1 cellular context compared by ENCODE assay signal in the genomic region with DNA sequence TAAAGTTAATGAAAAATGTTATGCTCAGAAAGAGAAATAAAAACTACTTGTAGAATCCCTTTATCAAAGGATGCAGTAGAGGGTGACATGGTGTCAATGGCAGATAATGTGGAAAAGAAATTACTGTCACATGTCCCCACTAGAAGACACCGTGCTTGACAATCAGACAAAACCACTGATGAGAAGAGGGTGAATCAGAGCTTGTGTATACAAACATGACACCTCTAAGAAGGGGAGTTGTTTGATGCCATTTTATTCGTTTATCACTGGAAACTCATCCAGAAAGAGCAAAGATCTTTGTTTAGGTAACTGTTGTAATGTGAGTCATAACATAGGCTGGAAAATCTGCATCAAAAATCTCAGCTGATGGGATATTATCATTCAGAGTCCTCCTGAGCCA.
TF ChIP-seq lines count a peak whose summit lies in the region.

No MANE protein-coding gene starts in this region.

TF ChIP-seq in H1, 55 proteins besides CTCF, POLR2A, EP300 and RAD21:
- TF ChIP-seq GTF2F1 (IDR thresholded peaks at IDR 0.05; ENCODE audit: borderline replicate concordance, low read depth, low read length): no peak
- TF ChIP-seq SIX5 (IDR thresholded peaks at IDR 0.05; ENCODE audit: low read depth, low read length): no peak
- TF ChIP-seq POU5F1 (IDR thresholded peaks at IDR 0.05; ENCODE audit: low read depth, low read length): no peak
- TF ChIP-seq, protein P1, sequence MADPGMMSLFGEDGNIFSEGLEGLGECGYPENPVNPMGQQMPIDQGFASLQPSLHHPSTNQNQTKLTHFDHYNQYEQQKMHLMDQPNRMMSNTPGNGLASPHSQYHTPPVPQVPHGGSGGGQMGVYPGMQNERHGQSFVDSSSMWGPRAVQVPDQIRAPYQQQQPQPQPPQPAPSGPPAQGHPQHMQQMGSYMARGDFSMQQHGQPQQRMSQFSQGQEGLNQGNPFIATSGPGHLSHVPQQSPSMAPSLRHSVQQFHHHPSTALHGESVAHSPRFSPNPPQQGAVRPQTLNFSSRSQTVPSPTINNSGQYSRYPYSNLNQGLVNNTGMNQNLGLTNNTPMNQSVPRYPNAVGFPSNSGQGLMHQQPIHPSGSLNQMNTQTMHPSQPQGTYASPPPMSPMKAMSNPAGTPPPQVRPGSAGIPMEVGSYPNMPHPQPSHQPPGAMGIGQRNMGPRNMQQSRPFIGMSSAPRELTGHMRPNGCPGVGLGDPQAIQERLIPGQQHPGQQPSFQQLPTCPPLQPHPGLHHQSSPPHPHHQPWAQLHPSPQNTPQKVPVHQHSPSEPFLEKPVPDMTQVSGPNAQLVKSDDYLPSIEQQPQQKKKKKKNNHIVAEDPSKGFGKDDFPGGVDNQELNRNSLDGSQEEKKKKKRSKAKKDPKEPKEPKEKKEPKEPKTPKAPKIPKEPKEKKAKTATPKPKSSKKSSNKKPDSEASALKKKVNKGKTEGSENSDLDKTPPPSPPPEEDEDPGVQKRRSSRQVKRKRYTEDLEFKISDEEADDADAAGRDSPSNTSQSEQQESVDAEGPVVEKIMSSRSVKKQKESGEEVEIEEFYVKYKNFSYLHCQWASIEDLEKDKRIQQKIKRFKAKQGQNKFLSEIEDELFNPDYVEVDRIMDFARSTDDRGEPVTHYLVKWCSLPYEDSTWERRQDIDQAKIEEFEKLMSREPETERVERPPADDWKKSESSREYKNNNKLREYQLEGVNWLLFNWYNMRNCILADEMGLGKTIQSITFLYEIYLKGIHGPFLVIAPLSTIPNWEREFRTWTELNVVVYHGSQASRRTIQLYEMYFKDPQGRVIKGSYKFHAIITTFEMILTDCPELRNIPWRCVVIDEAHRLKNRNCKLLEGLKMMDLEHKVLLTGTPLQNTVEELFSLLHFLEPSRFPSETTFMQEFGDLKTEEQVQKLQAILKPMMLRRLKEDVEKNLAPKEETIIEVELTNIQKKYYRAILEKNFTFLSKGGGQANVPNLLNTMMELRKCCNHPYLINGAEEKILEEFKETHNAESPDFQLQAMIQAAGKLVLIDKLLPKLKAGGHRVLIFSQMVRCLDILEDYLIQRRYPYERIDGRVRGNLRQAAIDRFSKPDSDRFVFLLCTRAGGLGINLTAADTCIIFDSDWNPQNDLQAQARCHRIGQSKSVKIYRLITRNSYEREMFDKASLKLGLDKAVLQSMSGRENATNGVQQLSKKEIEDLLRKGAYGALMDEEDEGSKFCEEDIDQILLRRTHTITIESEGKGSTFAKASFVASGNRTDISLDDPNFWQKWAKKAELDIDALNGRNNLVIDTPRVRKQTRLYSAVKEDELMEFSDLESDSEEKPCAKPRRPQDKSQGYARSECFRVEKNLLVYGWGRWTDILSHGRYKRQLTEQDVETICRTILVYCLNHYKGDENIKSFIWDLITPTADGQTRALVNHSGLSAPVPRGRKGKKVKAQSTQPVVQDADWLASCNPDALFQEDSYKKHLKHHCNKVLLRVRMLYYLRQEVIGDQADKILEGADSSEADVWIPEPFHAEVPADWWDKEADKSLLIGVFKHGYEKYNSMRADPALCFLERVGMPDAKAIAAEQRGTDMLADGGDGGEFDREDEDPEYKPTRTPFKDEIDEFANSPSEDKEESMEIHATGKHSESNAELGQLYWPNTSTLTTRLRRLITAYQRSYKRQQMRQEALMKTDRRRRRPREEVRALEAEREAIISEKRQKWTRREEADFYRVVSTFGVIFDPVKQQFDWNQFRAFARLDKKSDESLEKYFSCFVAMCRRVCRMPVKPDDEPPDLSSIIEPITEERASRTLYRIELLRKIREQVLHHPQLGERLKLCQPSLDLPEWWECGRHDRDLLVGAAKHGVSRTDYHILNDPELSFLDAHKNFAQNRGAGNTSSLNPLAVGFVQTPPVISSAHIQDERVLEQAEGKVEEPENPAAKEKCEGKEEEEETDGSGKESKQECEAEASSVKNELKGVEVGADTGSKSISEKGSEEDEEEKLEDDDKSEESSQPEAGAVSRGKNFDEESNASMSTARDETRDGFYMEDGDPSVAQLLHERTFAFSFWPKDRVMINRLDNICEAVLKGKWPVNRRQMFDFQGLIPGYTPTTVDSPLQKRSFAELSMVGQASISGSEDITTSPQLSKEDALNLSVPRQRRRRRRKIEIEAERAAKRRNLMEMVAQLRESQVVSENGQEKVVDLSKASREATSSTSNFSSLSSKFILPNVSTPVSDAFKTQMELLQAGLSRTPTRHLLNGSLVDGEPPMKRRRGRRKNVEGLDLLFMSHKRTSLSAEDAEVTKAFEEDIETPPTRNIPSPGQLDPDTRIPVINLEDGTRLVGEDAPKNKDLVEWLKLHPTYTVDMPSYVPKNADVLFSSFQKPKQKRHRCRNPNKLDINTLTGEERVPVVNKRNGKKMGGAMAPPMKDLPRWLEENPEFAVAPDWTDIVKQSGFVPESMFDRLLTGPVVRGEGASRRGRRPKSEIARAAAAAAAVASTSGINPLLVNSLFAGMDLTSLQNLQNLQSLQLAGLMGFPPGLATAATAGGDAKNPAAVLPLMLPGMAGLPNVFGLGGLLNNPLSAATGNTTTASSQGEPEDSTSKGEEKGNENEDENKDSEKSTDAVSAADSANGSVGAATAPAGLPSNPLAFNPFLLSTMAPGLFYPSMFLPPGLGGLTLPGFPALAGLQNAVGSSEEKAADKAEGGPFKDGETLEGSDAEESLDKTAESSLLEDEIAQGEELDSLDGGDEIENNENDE (IDR thresholded peaks at IDR 0.05; ENCODE audit: insufficient replicate concordance, low read length): no peak
- TF ChIP-seq EZH2 (IDR thresholded peaks at IDR 0.05; ENCODE audit: low read depth, low read length, severe bottlenecking): no peak
- no peak for TF ChIP-seq CBX8 (IDR thresholded peaks at IDR 0.05; ENCODE audit: borderline replicate concordance, low read depth, low read length)
- TF ChIP-seq ASH2L (IDR thresholded peaks at IDR 0.05; ENCODE audit: low read length): no peak
- no peak for TF ChIP-seq RFX5 (IDR thresholded peaks at IDR 0.05; ENCODE audit: borderline replicate concordance, low read depth, low read length)
- TF ChIP-seq, protein P2, sequence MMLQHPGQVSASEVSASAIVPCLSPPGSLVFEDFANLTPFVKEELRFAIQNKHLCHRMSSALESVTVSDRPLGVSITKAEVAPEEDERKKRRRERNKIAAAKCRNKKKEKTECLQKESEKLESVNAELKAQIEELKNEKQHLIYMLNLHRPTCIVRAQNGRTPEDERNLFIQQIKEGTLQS (IDR thresholded peaks at IDR 0.05; ENCODE audit: insufficient read depth, low read depth, low read length): no peak
- no peak for TF ChIP-seq KDM1A (IDR thresholded peaks at IDR 0.05; ENCODE audit: borderline replicate concordance, low read length)
- TF ChIP-seq SIN3A (conservative IDR thresholded peaks at IDR 0.05 in 1 of 2, IDR thresholded peaks at IDR 0.05 in 1 of 2; ENCODE audit: low read depth in 1 of 2, low read length in 2 of 2): no peak
- no peak for TF ChIP-seq BCL11A (IDR thresholded peaks at IDR 0.05; ENCODE audit: low read depth in 2 of 2, low read length in 2 of 2)
